ENCODE assay signal across 21 cellular contexts in the genomic region with DNA sequence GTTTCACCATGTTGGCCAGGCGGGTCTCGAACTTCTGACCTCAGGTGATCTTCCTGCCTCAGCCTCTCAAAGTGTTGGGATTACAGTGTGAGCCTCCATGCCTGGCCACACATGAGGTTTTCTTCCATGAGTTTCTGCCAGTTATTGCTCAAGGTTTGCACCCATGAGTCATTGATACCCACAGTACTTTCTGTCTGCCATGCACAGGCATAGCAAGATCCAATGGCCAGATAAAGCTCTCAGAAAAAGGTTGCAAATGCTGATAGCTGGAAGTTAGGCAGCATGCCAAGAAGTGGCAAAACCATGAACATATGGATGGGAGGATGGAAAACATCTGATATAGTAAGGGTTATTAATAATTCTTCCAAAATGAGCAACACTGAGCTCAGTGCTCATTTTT.
"Had no signal": no experiment of that assay in that cellular context is flagged by ENCODE, and none has a peak within 500 bp of the region (broad histone marks: within the 10 kb centered on the region; RNA-seq: fewer than 3 reads in every experiment).

No MANE protein-coding gene starts in this region.

- H3K4me3 ChIP-seq: esophagus squamous epithelium, right lobe of liver, testis, transverse colon had no signal

- ATAC-seq: activated CD8-positive, alpha-beta memory T cell treated with anti-CD3 and anti-CD28 coated beads, Interleukin-2, amount 10 ng/mL, durations not matched to agents 7 days and 5 days; activated CD8-positive, alpha-beta T cell treated with anti-CD3 and anti-CD28 coated beads, Interleukin-2, amount 10 ng/mL, durations not matched to agents 7 days and 5 days; activated naive CD8-positive, alpha-beta T cell treated with anti-CD3 and anti-CD28 coated beads, Interleukin-2, amount 50 U/mL, for 24 hours; effector memory CD8-positive, alpha-beta T cell; left colon; right lobe of liver; stimulated activated naive CD8-positive, alpha-beta T cell treated with anti-CD3 and anti-CD28 coated beads, Interleukin-15, Interleukin-2, amounts not matched to agents 100 U/mL and 50 U/mL, for 24 hours had no signal

- DNase-seq: activated B cell treated with CpG ODN at 0.5 μM for 24 hours; activated CD8-positive, alpha-beta memory T cell treated with anti-CD3 and anti-CD28 coated beads, Interleukin-2, amount 10 ng/mL, durations not matched to agents 7 days and 5 days; activated CD8-positive, alpha-beta T cell treated with anti-CD3 and anti-CD28 coated beads, Interleukin-2, amount 10 ng/mL, durations not matched to agents 7 days and 5 days; activated naive CD8-positive, alpha-beta T cell treated with anti-CD3 and anti-CD28 coated beads, Interleukin-2, amount 50 U/mL, for 24 hours; activated T-cell treated with anti-CD3 and anti-CD28 coated beads, Interleukin-2, amount 50 U/mL, for 48 hours; caudate nucleus; cortex of kidney; effector memory CD8-positive, alpha-beta T cell; esophagus squamous epithelium; glutamatergic neuron; left colon; naive B cell; nephron progenitor cell; right lobe of liver; stimulated activated CD4-positive, alpha-beta T cell treated with anti-CD3 and anti-CD28 coated beads, Interleukin-2, amount 100 ng/mL, for 48 hours; stimulated activated naive CD8-positive, alpha-beta T cell treated with anti-CD3 and anti-CD28 coated beads, Interleukin-15, Interleukin-2, amounts not matched to agents 100 U/mL and 50 U/mL, for 24 hours; T-helper 1 cell; testis; transverse colon had no signal

- FAIRE-seq: frontal cortex, islet of Langerhans had no signal
